In genomic region chr17:63478814-63479494, GRCh38 we compare ENCODE assay signal across 1 cellular context.
TF ChIP-seq lines count a peak whose summit lies in the region.

No MANE protein-coding gene starts in this region.

TF ChIP-seq in K562, 482 proteins besides CTCF, POLR2A, EP300 and RAD21 (continued from another document and continues in another):
- TF ChIP-seq, protein P1, sequence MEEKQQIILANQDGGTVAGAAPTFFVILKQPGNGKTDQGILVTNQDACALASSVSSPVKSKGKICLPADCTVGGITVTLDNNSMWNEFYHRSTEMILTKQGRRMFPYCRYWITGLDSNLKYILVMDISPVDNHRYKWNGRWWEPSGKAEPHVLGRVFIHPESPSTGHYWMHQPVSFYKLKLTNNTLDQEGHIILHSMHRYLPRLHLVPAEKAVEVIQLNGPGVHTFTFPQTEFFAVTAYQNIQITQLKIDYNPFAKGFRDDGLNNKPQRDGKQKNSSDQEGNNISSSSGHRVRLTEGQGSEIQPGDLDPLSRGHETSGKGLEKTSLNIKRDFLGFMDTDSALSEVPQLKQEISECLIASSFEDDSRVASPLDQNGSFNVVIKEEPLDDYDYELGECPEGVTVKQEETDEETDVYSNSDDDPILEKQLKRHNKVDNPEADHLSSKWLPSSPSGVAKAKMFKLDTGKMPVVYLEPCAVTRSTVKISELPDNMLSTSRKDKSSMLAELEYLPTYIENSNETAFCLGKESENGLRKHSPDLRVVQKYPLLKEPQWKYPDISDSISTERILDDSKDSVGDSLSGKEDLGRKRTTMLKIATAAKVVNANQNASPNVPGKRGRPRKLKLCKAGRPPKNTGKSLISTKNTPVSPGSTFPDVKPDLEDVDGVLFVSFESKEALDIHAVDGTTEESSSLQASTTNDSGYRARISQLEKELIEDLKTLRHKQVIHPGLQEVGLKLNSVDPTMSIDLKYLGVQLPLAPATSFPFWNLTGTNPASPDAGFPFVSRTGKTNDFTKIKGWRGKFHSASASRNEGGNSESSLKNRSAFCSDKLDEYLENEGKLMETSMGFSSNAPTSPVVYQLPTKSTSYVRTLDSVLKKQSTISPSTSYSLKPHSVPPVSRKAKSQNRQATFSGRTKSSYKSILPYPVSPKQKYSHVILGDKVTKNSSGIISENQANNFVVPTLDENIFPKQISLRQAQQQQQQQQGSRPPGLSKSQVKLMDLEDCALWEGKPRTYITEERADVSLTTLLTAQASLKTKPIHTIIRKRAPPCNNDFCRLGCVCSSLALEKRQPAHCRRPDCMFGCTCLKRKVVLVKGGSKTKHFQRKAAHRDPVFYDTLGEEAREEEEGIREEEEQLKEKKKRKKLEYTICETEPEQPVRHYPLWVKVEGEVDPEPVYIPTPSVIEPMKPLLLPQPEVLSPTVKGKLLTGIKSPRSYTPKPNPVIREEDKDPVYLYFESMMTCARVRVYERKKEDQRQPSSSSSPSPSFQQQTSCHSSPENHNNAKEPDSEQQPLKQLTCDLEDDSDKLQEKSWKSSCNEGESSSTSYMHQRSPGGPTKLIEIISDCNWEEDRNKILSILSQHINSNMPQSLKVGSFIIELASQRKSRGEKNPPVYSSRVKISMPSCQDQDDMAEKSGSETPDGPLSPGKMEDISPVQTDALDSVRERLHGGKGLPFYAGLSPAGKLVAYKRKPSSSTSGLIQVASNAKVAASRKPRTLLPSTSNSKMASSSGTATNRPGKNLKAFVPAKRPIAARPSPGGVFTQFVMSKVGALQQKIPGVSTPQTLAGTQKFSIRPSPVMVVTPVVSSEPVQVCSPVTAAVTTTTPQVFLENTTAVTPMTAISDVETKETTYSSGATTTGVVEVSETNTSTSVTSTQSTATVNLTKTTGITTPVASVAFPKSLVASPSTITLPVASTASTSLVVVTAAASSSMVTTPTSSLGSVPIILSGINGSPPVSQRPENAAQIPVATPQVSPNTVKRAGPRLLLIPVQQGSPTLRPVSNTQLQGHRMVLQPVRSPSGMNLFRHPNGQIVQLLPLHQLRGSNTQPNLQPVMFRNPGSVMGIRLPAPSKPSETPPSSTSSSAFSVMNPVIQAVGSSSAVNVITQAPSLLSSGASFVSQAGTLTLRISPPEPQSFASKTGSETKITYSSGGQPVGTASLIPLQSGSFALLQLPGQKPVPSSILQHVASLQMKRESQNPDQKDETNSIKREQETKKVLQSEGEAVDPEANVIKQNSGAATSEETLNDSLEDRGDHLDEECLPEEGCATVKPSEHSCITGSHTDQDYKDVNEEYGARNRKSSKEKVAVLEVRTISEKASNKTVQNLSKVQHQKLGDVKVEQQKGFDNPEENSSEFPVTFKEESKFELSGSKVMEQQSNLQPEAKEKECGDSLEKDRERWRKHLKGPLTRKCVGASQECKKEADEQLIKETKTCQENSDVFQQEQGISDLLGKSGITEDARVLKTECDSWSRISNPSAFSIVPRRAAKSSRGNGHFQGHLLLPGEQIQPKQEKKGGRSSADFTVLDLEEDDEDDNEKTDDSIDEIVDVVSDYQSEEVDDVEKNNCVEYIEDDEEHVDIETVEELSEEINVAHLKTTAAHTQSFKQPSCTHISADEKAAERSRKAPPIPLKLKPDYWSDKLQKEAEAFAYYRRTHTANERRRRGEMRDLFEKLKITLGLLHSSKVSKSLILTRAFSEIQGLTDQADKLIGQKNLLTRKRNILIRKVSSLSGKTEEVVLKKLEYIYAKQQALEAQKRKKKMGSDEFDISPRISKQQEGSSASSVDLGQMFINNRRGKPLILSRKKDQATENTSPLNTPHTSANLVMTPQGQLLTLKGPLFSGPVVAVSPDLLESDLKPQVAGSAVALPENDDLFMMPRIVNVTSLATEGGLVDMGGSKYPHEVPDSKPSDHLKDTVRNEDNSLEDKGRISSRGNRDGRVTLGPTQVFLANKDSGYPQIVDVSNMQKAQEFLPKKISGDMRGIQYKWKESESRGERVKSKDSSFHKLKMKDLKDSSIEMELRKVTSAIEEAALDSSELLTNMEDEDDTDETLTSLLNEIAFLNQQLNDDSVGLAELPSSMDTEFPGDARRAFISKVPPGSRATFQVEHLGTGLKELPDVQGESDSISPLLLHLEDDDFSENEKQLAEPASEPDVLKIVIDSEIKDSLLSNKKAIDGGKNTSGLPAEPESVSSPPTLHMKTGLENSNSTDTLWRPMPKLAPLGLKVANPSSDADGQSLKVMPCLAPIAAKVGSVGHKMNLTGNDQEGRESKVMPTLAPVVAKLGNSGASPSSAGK (IDR thresholded peaks at IDR 0.05): no peak
- no peak for TF ChIP-seq ZBTB33 (CRISPR knock-in tag; IDR thresholded peaks at IDR 0.05)
- peak; percentile 36; the same call in 1 of the 2 replicates for TF ChIP-seq SREBF1 (IDR thresholded peaks at IDR 0.05; ENCODE audit: borderline replicate concordance, low read depth, low read length)
- peak; percentile 35 for TF ChIP-seq NEUROD1 (IDR thresholded peaks at IDR 0.05; ENCODE audit: borderline replicate concordance, low read depth, low read length, partially characterized antibody)
- TF ChIP-seq MCM2 (IDR thresholded peaks at IDR 0.05; ENCODE audit: low read depth): no peak
- no peak for TF ChIP-seq ELF2 (CRISPR knock-in tag; IDR thresholded peaks at IDR 0.05)
- no peak for TF ChIP-seq PYGO2 (tag; IDR thresholded peaks at IDR 0.05)
- TF ChIP-seq BHLHE40 (IDR thresholded peaks at IDR 0.05; ENCODE audit: low read length): peak; percentile 46
- TF ChIP-seq, protein P2, sequence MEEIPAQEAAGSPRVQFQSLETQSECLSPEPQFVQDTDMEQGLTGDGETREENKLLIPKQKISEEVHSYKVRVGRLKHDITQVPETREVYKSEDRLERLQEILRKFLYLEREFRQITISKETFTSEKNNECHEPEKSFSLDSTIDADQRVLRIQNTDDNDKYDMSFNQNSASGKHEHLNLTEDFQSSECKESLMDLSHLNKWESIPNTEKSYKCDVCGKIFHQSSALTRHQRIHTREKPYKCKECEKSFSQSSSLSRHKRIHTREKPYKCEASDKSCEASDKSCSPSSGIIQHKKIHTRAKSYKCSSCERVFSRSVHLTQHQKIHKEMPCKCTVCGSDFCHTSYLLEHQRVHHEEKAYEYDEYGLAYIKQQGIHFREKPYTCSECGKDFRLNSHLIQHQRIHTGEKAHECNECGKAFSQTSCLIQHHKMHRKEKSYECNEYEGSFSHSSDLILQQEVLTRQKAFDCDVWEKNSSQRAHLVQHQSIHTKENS (CRISPR knock-in tag; IDR thresholded peaks at IDR 0.05): no peak
- TF ChIP-seq HLTF (IDR thresholded peaks at IDR 0.05): no peak
- TF ChIP-seq NCOA4 (IDR thresholded peaks at IDR 0.05; ENCODE audit: partially characterized antibody): no peak
- no peak for TF ChIP-seq ZNF140 (CRISPR knock-in tag; IDR thresholded peaks at IDR 0.05)
- no peak for TF ChIP-seq SMARCB1 (IDR thresholded peaks at IDR 0.05; ENCODE audit: insufficient read length, low read depth)
- no peak for TF ChIP-seq KDM2B (CRISPR knock-in tag; IDR thresholded peaks at IDR 0.05)
- TF ChIP-seq ZNF12 (CRISPR knock-in tag; IDR thresholded peaks at IDR 0.05): no peak
- no peak for TF ChIP-seq CUX1 (CRISPR knock-in tag; IDR thresholded peaks at IDR 0.05)
- TF ChIP-seq, protein P3, sequence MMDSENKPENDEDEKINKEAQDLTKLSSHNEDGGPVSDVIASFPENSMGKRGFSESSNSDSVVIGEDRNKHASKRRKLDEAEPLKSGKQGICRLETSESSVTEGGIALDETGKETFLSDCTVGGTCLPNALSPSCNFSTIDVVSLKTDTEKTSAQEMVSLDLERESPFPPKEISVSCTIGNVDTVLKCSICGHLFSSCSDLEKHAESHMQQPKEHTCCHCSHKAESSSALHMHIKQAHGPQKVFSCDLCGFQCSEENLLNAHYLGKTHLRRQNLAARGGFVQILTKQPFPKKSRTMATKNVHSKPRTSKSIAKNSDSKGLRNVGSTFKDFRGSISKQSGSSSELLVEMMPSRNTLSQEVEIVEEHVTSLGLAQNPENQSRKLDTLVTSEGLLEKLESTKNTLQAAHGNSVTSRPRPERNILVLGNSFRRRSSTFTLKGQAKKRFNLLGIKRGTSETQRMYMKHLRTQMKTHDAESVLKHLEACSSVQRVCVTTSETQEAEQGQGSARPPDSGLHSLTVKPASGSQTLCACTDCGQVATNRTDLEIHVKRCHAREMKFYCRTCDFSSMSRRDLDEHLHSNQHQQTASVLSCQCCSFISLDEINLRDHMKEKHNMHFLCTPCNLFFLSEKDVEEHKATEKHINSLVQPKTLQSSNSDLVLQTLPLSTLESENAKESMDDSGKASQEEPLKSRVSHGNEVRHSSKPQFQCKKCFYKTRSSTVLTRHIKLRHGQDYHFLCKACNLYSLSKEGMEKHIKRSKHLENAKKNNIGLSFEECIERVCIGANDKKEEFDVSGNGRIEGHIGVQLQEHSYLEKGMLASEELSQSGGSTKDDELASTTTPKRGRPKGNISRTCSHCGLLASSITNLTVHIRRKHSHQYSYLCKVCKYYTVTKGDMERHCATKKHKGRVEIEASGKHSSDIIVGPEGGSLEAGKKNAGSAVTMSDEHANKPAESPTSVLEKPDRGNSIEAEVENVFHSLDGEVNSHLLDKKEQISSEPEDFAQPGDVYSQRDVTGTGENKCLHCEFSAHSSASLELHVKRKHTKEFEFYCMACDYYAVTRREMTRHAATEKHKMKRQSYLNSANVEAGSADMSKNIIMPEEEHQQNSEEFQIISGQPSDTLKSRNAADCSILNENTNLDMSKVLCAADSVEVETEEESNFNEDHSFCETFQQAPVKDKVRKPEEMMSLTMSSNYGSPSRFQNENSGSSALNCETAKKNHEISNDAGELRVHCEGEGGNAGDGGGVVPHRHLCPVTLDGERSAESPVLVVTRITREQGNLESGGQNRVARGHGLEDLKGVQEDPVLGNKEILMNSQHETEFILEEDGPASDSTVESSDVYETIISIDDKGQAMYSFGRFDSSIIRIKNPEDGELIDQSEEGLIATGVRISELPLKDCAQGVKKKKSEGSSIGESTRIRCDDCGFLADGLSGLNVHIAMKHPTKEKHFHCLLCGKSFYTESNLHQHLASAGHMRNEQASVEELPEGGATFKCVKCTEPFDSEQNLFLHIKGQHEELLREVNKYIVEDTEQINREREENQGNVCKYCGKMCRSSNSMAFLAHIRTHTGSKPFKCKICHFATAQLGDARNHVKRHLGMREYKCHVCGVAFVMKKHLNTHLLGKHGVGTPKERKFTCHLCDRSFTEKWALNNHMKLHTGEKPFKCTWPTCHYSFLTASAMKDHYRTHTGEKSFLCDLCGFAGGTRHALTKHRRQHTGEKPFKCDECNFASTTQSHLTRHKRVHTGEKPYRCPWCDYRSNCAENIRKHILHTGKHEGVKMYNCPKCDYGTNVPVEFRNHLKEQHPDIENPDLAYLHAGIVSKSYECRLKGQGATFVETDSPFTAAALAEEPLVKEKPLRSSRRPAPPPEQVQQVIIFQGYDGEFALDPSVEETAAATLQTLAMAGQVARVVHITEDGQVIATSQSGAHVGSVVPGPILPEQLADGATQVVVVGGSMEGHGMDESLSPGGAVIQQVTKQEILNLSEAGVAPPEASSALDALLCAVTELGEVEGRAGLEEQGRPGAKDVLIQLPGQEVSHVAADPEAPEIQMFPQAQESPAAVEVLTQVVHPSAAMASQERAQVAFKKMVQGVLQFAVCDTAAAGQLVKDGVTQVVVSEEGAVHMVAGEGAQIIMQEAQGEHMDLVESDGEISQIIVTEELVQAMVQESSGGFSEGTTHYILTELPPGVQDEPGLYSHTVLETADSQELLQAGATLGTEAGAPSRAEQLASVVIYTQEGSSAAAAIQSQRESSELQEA (IDR thresholded peaks at IDR 0.05; ENCODE audit: low read depth): no peak
- no peak for TF ChIP-seq ILF3 (IDR thresholded peaks at IDR 0.05; ENCODE audit: borderline replicate concordance)
- TF ChIP-seq ARHGAP35 (IDR thresholded peaks at IDR 0.05; ENCODE audit: partially characterized antibody): no peak
- no peak for TF ChIP-seq CBX5 (IDR thresholded peaks at IDR 0.05; ENCODE audit: borderline replicate concordance, low read depth)
- TF ChIP-seq ZNF511 (CRISPR knock-in tag; IDR thresholded peaks at IDR 0.05): 0 out of 2 replicates have a peak, but pooled peaks have one; percentile 11
- TF ChIP-seq ZNF316 (IDR thresholded peaks at IDR 0.05): no peak
- peak; percentile 52; the same call in 1 of the 2 replicates for TF ChIP-seq CTBP1 (IDR thresholded peaks at IDR 0.05; ENCODE audit: borderline replicate concordance)
- no peak for TF ChIP-seq NUFIP1 (IDR thresholded peaks at IDR 0.05; ENCODE audit: partially characterized antibody)
